8 cellular contexts compared by ENCODE assay signal in genomic region chr2:112881217-112882000, GRCh38. TPM values are rescaled to one million over a fixed set of nuclear protein-coding genes. Genes with fewer than 3 reads are reported as not detected.
A peak's percentile ranks its signal among the peaks of the same experiment; 100 is the strongest.
DNase-seq lines count a peak whose midpoint lies in the region; ATAC-seq and TF ChIP-seq lines count a peak whose summit lies in the region.

No MANE protein-coding gene starts in this region.

- TF ChIP-seq CTCF in natural killer cell (IDR thresholded peaks at IDR 0.05) = no peak

- peaks cover 46 to 48% of the 10 kb centered on the region in 2 donors for H3K4me1 Mint-ChIP-seq in natural killer cell

- H3K27me3 Mint-ChIP-seq in natural killer cell (ENCODE audit: low read depth in 2 of 2) = peaks cover 0 to 3% of the 10 kb centered on the region in 2 donors

- H3K27ac Mint-ChIP-seq in natural killer cell = peak overlapping the region; percentile 85 to 87

- ATAC-seq in GM21515 (IDR thresholded peaks at IDR 0.05; ENCODE audit: unreplicated experiment) (peak; percentile 43), natural killer cell (peak; percentile 43 to 56 (median 53))

- DNase-seq in NCI-H82 (lab: John Stamatoyannopoulos, UW) = peak; percentile 32
- DNase-seq in NCI-H82 treated with DMSO at 0.1 percent for 48 hours (lab: John Stamatoyannopoulos, UW; ENCODE audit: unreplicated experiment) = no peak
- DNase-seq in KG1 (lab: John Stamatoyannopoulos, UW) = peak; percentile 37
- peak in 38 of 56 donors; percentile 7 to 83 (median 37) for DNase-seq in amygdala (lab: John Stamatoyannopoulos, UW)
- DNase-seq in natural killer cell = no peak
- DNase-seq in NCI-H1105 (lab: John Stamatoyannopoulos, UW) = no peak
- DNase-seq in DMS79 (lab: John Stamatoyannopoulos, UW) = no peak

- H3K36me3 Mint-ChIP-seq in natural killer cell = no peaks in the 10 kb centered on the region

- H3K9me3 Mint-ChIP-seq in natural killer cell = no peaks in the 10 kb centered on the region

- intact Hi-C loops in natural killer cell (cut with micrococcal nuclease) = loop anchor here (5.0 to 10.0 kb wide), 2 partner anchors 57 to 299 kb away; partner anchors contain the start of gene CHCHD5

- H3K4me3 Mint-ChIP-seq in natural killer cell = peak overlapping the region; percentile 59

RNA-seq across cellular contexts. Expression of gene IL37, which starts 29.6 kb away (rescaled TPM):
- not detected for total RNA-seq in natural killer cell

RNA-seq across cellular contexts. Expression of gene IL1B, which starts 44.8 kb away (rescaled TPM):
- total RNA-seq in natural killer cell = 100 to 1,000 TPM in 2 of 3 donors, 10 to 100 TPM in 1; 92.6 to 250 (median 110) TPM

Comparison
In these comparisons a context has a peak if more than half of its experiments do, and no peak if none do; other contexts are left out.
1. DNase-seq: peak in NCI-H82 (single experiment), KG1 (single experiment) and amygdala (38 of 56); none in NCI-H82 treated with DMSO at 0.1 percent for 48 hours (single experiment), natural killer cell (single experiment), NCI-H1105 (single experiment) and DMS79 (single experiment).